Comparison of ENCODE assay signal across 1 cellular context in genomic region chr11:9573775-9574555, GRCh38.
TF ChIP-seq lines count a peak whose summit lies in the region.

No MANE protein-coding gene starts in this region.

TF ChIP-seq in K562, 482 proteins besides CTCF, POLR2A, EP300 and RAD21 (continued from another document and continues in another):
- no peak for TF ChIP-seq NR1H2 (CRISPR knock-in tag; IDR thresholded peaks at IDR 0.05)
- no peak for TF ChIP-seq STAT5B (CRISPR knock-in tag; IDR thresholded peaks at IDR 0.05)
- no peak for TF ChIP-seq REST (CRISPR knock-in tag; IDR thresholded peaks at IDR 0.05; ENCODE audit: low read depth)
- TF ChIP-seq JUNB (CRISPR knock-in tag; conservative IDR thresholded peaks at IDR 0.05), result no peak
- no peak for TF ChIP-seq RHOXF2B (CRISPR knock-in tag; conservative IDR thresholded peaks at IDR 0.05)
- TF ChIP-seq ZNF431 (CRISPR knock-in tag; IDR thresholded peaks at IDR 0.05), result no peak
- TF ChIP-seq NFIX (CRISPR knock-in tag; IDR thresholded peaks at IDR 0.05; ENCODE audit: low read depth), result no peak
- no peak for TF ChIP-seq IFI16 (CRISPR knock-in tag; IDR thresholded peaks at IDR 0.05)
- no peak for TF ChIP-seq RBM39 (optimal IDR thresholded peaks at IDR 0.05; ENCODE audit: low read depth, low read length)
- no peak for TF ChIP-seq ZNF311 (CRISPR knock-in tag; IDR thresholded peaks at IDR 0.05)
- peak; percentile 88; the same call in 1 of the 2 replicates for TF ChIP-seq THAP7 (CRISPR knock-in tag; IDR thresholded peaks at IDR 0.05)
- TF ChIP-seq SP2 (IDR thresholded peaks at IDR 0.05; ENCODE audit: extremely low read depth, low read depth, low read length, poor library complexity, severe bottlenecking), result no peak
- TF ChIP-seq ADNP (tag; IDR thresholded peaks at IDR 0.05), result no peak
- TF ChIP-seq DLX4 (CRISPR knock-in tag; IDR thresholded peaks at IDR 0.05), result no peak
- peak; percentile 78 for TF ChIP-seq ZNF263 (CRISPR knock-in tag; IDR thresholded peaks at IDR 0.05; ENCODE audit: borderline replicate concordance)
- TF ChIP-seq NELFE (IDR thresholded peaks at IDR 0.05; ENCODE audit: insufficient read depth, insufficient read length), result no peak
- TF ChIP-seq NR4A1 (CRISPR knock-in tag; IDR thresholded peaks at IDR 0.05), result no peak
- no peak for TF ChIP-seq NR4A1 (tag; IDR thresholded peaks at IDR 0.05)
- TF ChIP-seq CBX1 (IDR thresholded peaks at IDR 0.05; ENCODE audit: low read depth), result 0 out of 2 replicates have a peak, but pooled peaks have one; percentile 8
- no peak for TF ChIP-seq NFE2 (IDR thresholded peaks at IDR 0.05; ENCODE audit: low read depth)
- no peak for TF ChIP-seq MAFK (IDR thresholded peaks at IDR 0.05; ENCODE audit: low read length)
- peak; percentile 49; the same call in 1 of the 2 replicates for TF ChIP-seq NKRF (IDR thresholded peaks at IDR 0.05; ENCODE audit: borderline replicate concordance)
- TF ChIP-seq ZNF408 (CRISPR knock-in tag; IDR thresholded peaks at IDR 0.05; ENCODE audit: low read depth), result no peak
- no peak for TF ChIP-seq SRSF7 (optimal IDR thresholded peaks at IDR 0.05; ENCODE audit: low read depth, low read length)
- TF ChIP-seq XRCC4 (IDR thresholded peaks at IDR 0.05; ENCODE audit: extremely low read depth, insufficient read depth, insufficient read length), result no peak
- peak; percentile 55; the same call in 1 of the 2 replicates for TF ChIP-seq MYC (IDR thresholded peaks at IDR 0.05; ENCODE audit: low read depth, low read length)
- TF ChIP-seq MYC (CRISPR knock-in tag; IDR thresholded peaks at IDR 0.05; ENCODE audit: borderline replicate concordance, low read depth), result no peak
- TF ChIP-seq TAF1 (IDR thresholded peaks at IDR 0.05; ENCODE audit: control insufficient read depth, extremely low read depth, insufficient read depth, low read length, severe bottlenecking), result peak; percentile 23
- no peak for TF ChIP-seq HNRNPH1 (optimal IDR thresholded peaks at IDR 0.05; ENCODE audit: low read depth, low read length)
- no peak for TF ChIP-seq ZNF449 (CRISPR knock-in tag; IDR thresholded peaks at IDR 0.05)
- TF ChIP-seq ZC3H4 (CRISPR knock-in tag; IDR thresholded peaks at IDR 0.05; ENCODE audit: borderline replicate concordance), result peak; percentile 81; the same call in 1 of the 2 replicates
- peak in 1 of 2 experiments; percentile 31 for TF ChIP-seq E2F6 (IDR thresholded peaks at IDR 0.05; ENCODE audit: borderline replicate concordance in 1 of 2, extremely low read depth in 1 of 2, insufficient read depth in 1 of 2, insufficient read length in 1 of 2, low read depth in 1 of 2, low read length in 1 of 2, poor library complexity in 1 of 2, severe bottlenecking in 1 of 2)
- TF ChIP-seq GTF2F1 (IDR thresholded peaks at IDR 0.05; ENCODE audit: low read depth, low read length), result no peak
- TF ChIP-seq GATAD2B (IDR thresholded peaks at IDR 0.05; ENCODE audit: borderline replicate concordance), result peak; percentile 94; the same call in 1 of the 2 replicates
- TF ChIP-seq KLF1 (tag; IDR thresholded peaks at IDR 0.05), result no peak
- TF ChIP-seq ETS2 (tag; IDR thresholded peaks at IDR 0.05; ENCODE audit: borderline replicate concordance, poor library complexity, severe bottlenecking), result no peak
- TF ChIP-seq ZNF146 (CRISPR knock-in tag; IDR thresholded peaks at IDR 0.05; ENCODE audit: unreplicated experiment), result no peak
- no peak for TF ChIP-seq E4F1 (CRISPR knock-in tag; IDR thresholded peaks at IDR 0.05; ENCODE audit: borderline replicate concordance)
- TF ChIP-seq HES1 (IDR thresholded peaks at IDR 0.05; ENCODE audit: low read depth), result no peak
- 0 out of 2 replicates have a peak, but pooled peaks have one; percentile 6 for TF ChIP-seq SMAD4 (CRISPR knock-in tag; conservative IDR thresholded peaks at IDR 0.05)
- 0 out of 2 replicates have a peak, but pooled peaks have one; percentile 12 for TF ChIP-seq ZNF609 (CRISPR knock-in tag; IDR thresholded peaks at IDR 0.05; ENCODE audit: borderline replicate concordance)
- TF ChIP-seq HOXB6 (CRISPR knock-in tag; IDR thresholded peaks at IDR 0.05; ENCODE audit: borderline replicate concordance), result no peak
- no peak for TF ChIP-seq ZBTB12 (CRISPR knock-in tag; IDR thresholded peaks at IDR 0.05)
- TF ChIP-seq DACH1 (IDR thresholded peaks at IDR 0.05; ENCODE audit: partially characterized antibody), result no peak
